ENCODE assay signal across 9 cellular contexts in genomic region chr14:71753126-71753830, GRCh38.
A peak's percentile ranks its signal among the peaks of the same experiment; 100 is the strongest.
DNase-seq lines count a peak whose midpoint lies in the region; ATAC-seq and TF ChIP-seq lines count a peak whose summit lies in the region.
"Had no signal": no experiment of that assay in that cellular context is flagged by ENCODE, and none has a peak within 500 bp of the region (broad histone marks: within the 10 kb centered on the region; RNA-seq: fewer than 3 reads in every experiment).

No MANE protein-coding gene starts in this region.

- H3K36me3 ChIP-seq in vagina = no peaks in the 10 kb centered on the region

- peak; percentile 67 for DNase-seq in NCI-H146 (lab: John Stamatoyannopoulos, UW)
- DNase-seq in SW480 (ENCODE audit: low spot score) = peak; percentile 78
- DNase-seq in amniotic epithelial cell (ENCODE audit: low read depth) = peak; percentile 87
- DNase-seq in left cardiac atrium = peak; percentile 95
- peak; percentile 80 for DNase-seq in putamen (ENCODE audit: low spot score)
- DNase-seq in vagina (ENCODE audit: extremely low spot score in 2 of 2) = no peak

- H3K27ac ChIP-seq in vagina = no peak overlapping the region
- H3K27ac ChIP-seq: skin epidermis had no signal

- peak; percentile 91 to 92 for ATAC-seq in left cardiac atrium
- ATAC-seq in HG03159 (IDR thresholded peaks at IDR 0.05; ENCODE audit: unreplicated experiment) = no peak

- no peaks in the 10 kb centered on the region for H3K27me3 ChIP-seq in vagina

- peaks cover 6% of the 10 kb centered on the region for H3K9me3 ChIP-seq in vagina

- no peak overlapping the region for H3K4me3 ChIP-seq in vagina
- H3K4me3 ChIP-seq: skin epidermis had no signal

- TF ChIP-seq POLR2A in vagina (IDR thresholded peaks at IDR 0.05) = no peak

- intact Hi-C loops in left cardiac atrium (cut with DNase I) = loop anchor here (1.0 to 10.0 kb wide), 3 partner anchors 428 to 614 kb away; partner anchors contain the start of gene SIPA1L1 (in 1 of the 2)
- intact Hi-C loops in vagina (cut with DNase I) = loop anchor here (5.0 kb wide), 2 partner anchors 431 to 616 kb away; partner anchors contain the start of gene SIPA1L1

- TF ChIP-seq CTCF in GM12873 (IDR thresholded peaks at IDR 0.05; ENCODE audit: insufficient read depth, low read depth, low read length, missing control alignments) (peak; percentile 93), vagina (IDR thresholded peaks at IDR 0.05) (peak; percentile 87 to 97 (median 89))

- H3K4me1 ChIP-seq in vagina = peaks cover 9% of the 10 kb centered on the region

Comparison
In these comparisons a context has a peak if more than half of its experiments do, and no peak if none do; other contexts are left out.
1. DNase-seq: peak in NCI-H146 (single experiment), SW480 (single experiment), amniotic epithelial cell (single experiment), left cardiac atrium (single experiment) and putamen (single experiment); none in vagina (0 of 2).